ENCODE assay signal across 9 cellular contexts in the genomic region with DNA sequence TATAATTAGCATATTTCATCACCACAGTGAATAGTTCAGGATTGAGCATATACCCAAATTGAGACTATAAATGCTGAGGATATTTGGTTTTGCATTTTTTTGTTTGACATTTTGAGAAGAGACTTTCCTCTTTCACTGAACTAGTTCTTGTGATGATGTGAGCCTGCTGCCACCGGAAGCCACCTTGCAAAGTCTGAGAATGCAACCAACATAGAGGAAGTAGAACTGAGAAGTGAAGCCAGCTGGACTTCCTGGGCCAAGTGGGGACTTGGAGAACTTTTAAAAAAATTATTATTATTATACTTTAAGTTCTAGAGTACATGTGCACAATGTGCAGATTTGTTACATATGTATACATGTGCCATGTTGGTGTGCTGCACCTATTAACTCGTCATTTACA.
DNase-seq lines count a peak whose midpoint lies in the region; ATAC-seq and TF ChIP-seq lines count a peak whose summit lies in the region.
"Had no signal": no experiment of that assay in that cellular context is flagged by ENCODE, and none has a peak within 500 bp of the region (broad histone marks: within the 10 kb centered on the region; RNA-seq: fewer than 3 reads in every experiment).

No MANE protein-coding gene starts in this region.

- peak overlapping the region; percentile 26 for H3K27ac ChIP-seq in HL-60 (replicated peaks)

- peak; percentile 62 to 82 for DNase-seq in HL-60 (ENCODE audit: low read depth in 1 of 2, low spot score in 1 of 2)
- DNase-seq in medulla oblongata (ENCODE audit: extremely low spot score): peak; percentile 78
- no peak for DNase-seq in NCI-H2029 treated with DMSO at 0.1 percent for 48 hours (lab: John Stamatoyannopoulos, UW)
- DNase-seq in NCI-H2196 treated with DMSO at 0.1 percent for 48 hours (lab: John Stamatoyannopoulos, UW; ENCODE audit: unreplicated experiment): no peak
- no peak for DNase-seq in NCI-H1930 (lab: John Stamatoyannopoulos, UW)
- DNase-seq in NCI-H1417 (lab: John Stamatoyannopoulos, UW): no peak
- DNase-seq: immature natural killer cell had no signal

- no peak overlapping the region for H3K4me3 ChIP-seq in HL-60 (replicated peaks; ENCODE audit: insufficient read depth, low read length)

- no peaks in the 10 kb centered on the region for H3K27me3 ChIP-seq in HL-60 (ENCODE audit: insufficient read depth, poor library complexity, severe bottlenecking)

- TF ChIP-seq CTCF in HL-60 (IDR thresholded peaks at IDR 0.05; ENCODE audit: insufficient read depth, low read length): no peak

- peak; percentile 98 for ATAC-seq in GM18858 (IDR thresholded peaks at IDR 0.05; ENCODE audit: unreplicated experiment)
- peak; percentile 78 for ATAC-seq in HG02571 (IDR thresholded peaks at IDR 0.05; ENCODE audit: unreplicated experiment)

Comparison
In these comparisons a context has a peak if more than half of its experiments do, and no peak if none do; other contexts are left out.
1. DNase-seq: peak in HL-60 (2 of 2) and medulla oblongata (single experiment); none in NCI-H2029 treated with DMSO at 0.1 percent for 48 hours (single experiment), NCI-H2196 treated with DMSO at 0.1 percent for 48 hours (single experiment), NCI-H1930 (0 of 2) and NCI-H1417 (0 of 3).